21 cellular contexts compared by ENCODE assay signal in genomic region chr15:90761629-90762028, GRCh38. TPM values are rescaled to one million over a fixed set of nuclear protein-coding genes. Genes with fewer than 3 reads are reported as not detected.
DNase-seq lines count a peak whose midpoint lies in the region; ATAC-seq, FAIRE-seq and TF ChIP-seq lines count a peak whose summit lies in the region.
"Had no signal": no experiment of that assay in that cellular context is flagged by ENCODE, and none has a peak within 500 bp of the region (broad histone marks: within the 10 kb centered on the region; RNA-seq: fewer than 3 reads in every experiment).

No MANE protein-coding gene starts in this region.

- no peak overlapping the region for H2BK20ac ChIP-seq in H1 (ENCODE audit: low read length)

- WGBS in H1 (ENCODE audit: extremely low coverage in 1 of 2, insufficient coverage in 1 of 2, insufficient read length in 1 of 2, insufficient replicate concordance in 2 of 2, low coverage in 1 of 2, low lambda C conversion rate in 2 of 2, missing lambda C conversion rate in 1 of 2), 2 experiments, result 57% methylated on average over 3 of the region's 3 CpGs; no CpG with 5 or more reads in 1 of the 2 experiments
- WGBS in tibial nerve, 2 donors, result 58 to 68% methylated on average over 3 of the region's 3 CpGs

- H3K36me3 ChIP-seq in H1 (ENCODE audit: control insufficient read depth in 2 of 4, insufficient read depth in 4 of 4, low read length in 3 of 4) (peaks cover 9 to 53% (median 20%) of the 10 kb centered on the region in 4 experiments), left lung (no peaks in the 10 kb centered on the region), tibial nerve (no peaks in the 10 kb centered on the region)
- H3K36me3 ChIP-seq: vagina had no signal

- no peak overlapping the region for H4K91ac ChIP-seq in H1 (replicated peaks; ENCODE audit: insufficient read length, low read length)

- H3K18ac ChIP-seq in H1 (ENCODE audit: extremely low read depth, low read length), result no peak overlapping the region

- H3K4me3 ChIP-seq in H1 (ENCODE audit: extremely low read depth in 1 of 4, insufficient read depth in 2 of 4, low read depth in 3 of 4, low read length in 4 of 4), result peak overlapping the region in 1 of 4 experiments; percentile 19; a peak in 1 of 8 replicates
- no peak overlapping the region for H3K4me3 ChIP-seq in left lung
- H3K4me3 ChIP-seq in tibial nerve, result no peak overlapping the region
- H3K4me3 ChIP-seq: neural progenitor cell, spleen, vagina had no signal

- no peak overlapping the region for H2BK120ac ChIP-seq in H1 (replicated peaks; ENCODE audit: low read depth, low read length)

- no peaks in the 10 kb centered on the region for H3K23me2 ChIP-seq in H1 (ENCODE audit: low read depth, low read length)

- FAIRE-seq in H1 (lab: Jason Lieb, UNC), result no peak

- POLR2A ChIA-PET in H1 (lab: Charles Lee; ENCODE audit: partially characterized antibody), result interaction anchor here (1.0 kb wide), 1 partner anchor 11 kb away, joined by 3 read pairs; no protein-coding TSS in a partner anchor

- H2AFZ ChIP-seq in H1 (ENCODE audit: low read length), result no peak overlapping the region
- H2AFZ ChIP-seq: neural progenitor cell had no signal

- no peak overlapping the region for H2BK12ac ChIP-seq in H1 (ENCODE audit: low read depth, low read length)

- CTCF ChIA-PET in H1 (lab: Charles Lee; ENCODE audit: partially characterized antibody), result interaction anchor here (1.0 to 3.2 kb wide), 3 partner anchors 24 to 124 kb away, joined by 3 to 20 read pairs (median 5); no protein-coding TSS in a partner anchor

- TF ChIP-seq CTCF in H1 (IDR thresholded peaks at IDR 0.05; ENCODE audit: control extremely low read depth in 1 of 3, insufficient read depth in 1 of 3, low read depth in 1 of 3, low read length in 3 of 3), result no peak
- no peak for TF ChIP-seq CTCF in left lung (IDR thresholded peaks at IDR 0.05)
- no peak for TF ChIP-seq CTCF in tibial nerve (IDR thresholded peaks at IDR 0.05)
- TF ChIP-seq CTCF in type B pancreatic cell (conservative IDR thresholded peaks at IDR 0.05), result no peak

- TF ChIP-seq EP300 in H1 (IDR thresholded peaks at IDR 0.05; ENCODE audit: borderline replicate concordance in 1 of 2, low read depth in 2 of 2, low read length in 2 of 2), result no peak
- no peak for TF ChIP-seq EP300 in tibial nerve (IDR thresholded peaks at IDR 0.05)

- no peaks in the 10 kb centered on the region for H3K9me3 Mint-ChIP-seq in activated T-cell treated with anti-CD3 and anti-CD28 coated beads, Interleukin-2, amount 50 U/mL, for 72 hours
- H3K9me3 Mint-ChIP-seq in type B pancreatic cell, result no peaks in the 10 kb centered on the region
- H3K9me3 Mint-ChIP-seq: neural progenitor cell had no signal

- peak overlapping the region; percentile 20 for H3K27ac Mint-ChIP-seq in activated T-cell treated with anti-CD3 and anti-CD28 coated beads, Interleukin-2, amount 50 U/mL, for 72 hours
- no peak overlapping the region for H3K27ac Mint-ChIP-seq in type B pancreatic cell
- H3K27ac Mint-ChIP-seq: B cell, neural progenitor cell had no signal

- H3K9me3 ChIP-seq in H1 (ENCODE audit: insufficient read depth in 2 of 2, low read depth in 1 of 2, low read length in 1 of 2) (no peaks in the 10 kb centered on the region), left lung (no peaks in the 10 kb centered on the region), tibial nerve (no peaks in the 10 kb centered on the region)
- H3K9me3 ChIP-seq: spleen, vagina had no signal

- H3K79me2 ChIP-seq in H1 (ENCODE audit: control insufficient read depth in 1 of 2, insufficient read depth in 2 of 2, low read length in 2 of 2), result no peaks in the 10 kb centered on the region

- no peak overlapping the region for H3K9ac ChIP-seq in H1 (replicated peaks in 1 of 4; ENCODE audit: extremely low read depth in 1 of 4, low read depth in 3 of 4, low read length in 3 of 4)
- H3K9ac ChIP-seq: neural progenitor cell had no signal

- peaks cover 11 to 45% of the 10 kb centered on the region in 2 donors for H3K36me3 Mint-ChIP-seq in activated T-cell treated with anti-CD3 and anti-CD28 coated beads, Interleukin-2, amount 50 U/mL, for 72 hours (ENCODE audit: insufficient read depth in 2 of 2)
- H3K36me3 Mint-ChIP-seq in type B pancreatic cell, result peaks cover 9% of the 10 kb centered on the region

- ATAC-seq in activated T-cell treated with anti-CD3 and anti-CD28 coated beads, Interleukin-2, amount 50 U/mL, for 72 hours (replicated peaks in 1 of 2), result no peak
- ATAC-seq in left lung (peak; percentile 26), GM21723 (IDR thresholded peaks at IDR 0.05; ENCODE audit: unreplicated experiment) (no peak), HG02885 (IDR thresholded peaks at IDR 0.05; ENCODE audit: poor library complexity, unreplicated experiment) (no peak)
- ATAC-seq: left colon had no signal

- no peak overlapping the region for H3K14ac ChIP-seq in H1 (ENCODE audit: insufficient read length)

- no peak for TF ChIP-seq RAD21 in H1 (IDR thresholded peaks at IDR 0.05 in 1 of 2, conservative IDR thresholded peaks at IDR 0.05 in 1 of 2; ENCODE audit: low read depth in 2 of 2, low read length in 2 of 2)

- H3K27me3 Mint-ChIP-seq in activated T-cell treated with anti-CD3 and anti-CD28 coated beads, Interleukin-2, amount 50 U/mL, for 72 hours (ENCODE audit: low read depth), result no peaks in the 10 kb centered on the region
- H3K27me3 Mint-ChIP-seq in type B pancreatic cell, result no peaks in the 10 kb centered on the region
- H3K27me3 Mint-ChIP-seq: B cell had no signal

- no peak overlapping the region for H3K4me3 Mint-ChIP-seq in activated T-cell treated with anti-CD3 and anti-CD28 coated beads, Interleukin-2, amount 50 U/mL, for 72 hours
- H3K4me3 Mint-ChIP-seq in type B pancreatic cell, result no peak overlapping the region
- H3K4me3 Mint-ChIP-seq: B cell, neural progenitor cell had no signal

- H4K5ac ChIP-seq in H1 (ENCODE audit: insufficient read length, low read depth, low read length), result no peak overlapping the region

- H3K79me1 ChIP-seq in H1 (ENCODE audit: low read depth, low read length), result no peaks in the 10 kb centered on the region

- no peak overlapping the region for H3K4ac ChIP-seq in H1 (replicated peaks; ENCODE audit: insufficient read length, low read depth, low read length)

- H2AK5ac ChIP-seq in H1 (ENCODE audit: low read depth, low read length), result no peak overlapping the region

- no peaks in the 10 kb centered on the region for H3K27me3 ChIP-seq in H1 (replicated peaks in 1 of 4; ENCODE audit: control insufficient read depth in 3 of 4, extremely low read depth in 1 of 4, insufficient read depth in 3 of 4, low read length in 3 of 4)
- no peaks in the 10 kb centered on the region for H3K27me3 ChIP-seq in left lung
- H3K27me3 ChIP-seq in tibial nerve, result no peaks in the 10 kb centered on the region
- H3K27me3 ChIP-seq: neural progenitor cell, spleen, vagina had no signal

- intact Hi-C loops in left lung (cut with DNase I), result no loop called here

- no peak overlapping the region for H2BK15ac ChIP-seq in H1 (ENCODE audit: low read length)

- H3K4me1 Mint-ChIP-seq in activated T-cell treated with anti-CD3 and anti-CD28 coated beads, Interleukin-2, amount 50 U/mL, for 72 hours (ENCODE audit: low read depth), result no peaks in the 10 kb centered on the region
- peaks cover 4% of the 10 kb centered on the region for H3K4me1 Mint-ChIP-seq in type B pancreatic cell (ENCODE audit: unreplicated experiment)
- H3K4me1 Mint-ChIP-seq: neural progenitor cell had no signal

- no peak overlapping the region; a peak in 1 of 4 replicates for H3K4me2 ChIP-seq in H1 (ENCODE audit: insufficient read depth in 1 of 2, low read depth in 2 of 2, low read length in 2 of 2)
- H3K4me2 ChIP-seq: neural progenitor cell had no signal

- H3K27ac ChIP-seq in H1 (ENCODE audit: low read depth, low read length), result no peak overlapping the region
- peak overlapping the region in 1 of 2 donors; percentile 81 for H3K27ac ChIP-seq in left lung
- peak overlapping the region in 3 of 4 donors; percentile 44 to 83 (median 78) for H3K27ac ChIP-seq in tibial nerve
- H3K27ac ChIP-seq: epithelial cell of prostate, neural progenitor cell, vagina had no signal

- H4K20me1 ChIP-seq in H1 (replicated peaks in 1 of 2; ENCODE audit: control insufficient read depth in 1 of 2, insufficient read depth in 2 of 2, low read length in 2 of 2), result no peaks in the 10 kb centered on the region

- H3K56ac ChIP-seq in H1 (replicated peaks; ENCODE audit: insufficient read length, low read depth, low read length), result no peak overlapping the region

- no peak overlapping the region for H3K23ac ChIP-seq in H1 (ENCODE audit: insufficient read length)

- DNase-seq in activated T-cell treated with anti-CD3 and anti-CD28 coated beads, Interleukin-2, amount 50 U/mL, for 72 hours, result no peak
- DNase-seq in activated T-cell treated with anti-CD3 and anti-CD28 coated beads, Interleukin-2, amount 50 U/mL, for 1 hour, result no peak
- DNase-seq in H1 (ENCODE audit: low read depth in 1 of 2, low spot score in 2 of 2) (no peak), left lung (no peak), tibial nerve (ENCODE audit: low spot score in 2 of 2) (no peak), type B pancreatic cell (ENCODE audit: extremely low spot score, unreplicated experiment) (no peak)
- DNase-seq: activated CD4-positive, alpha-beta T cell treated with anti-CD3 and anti-CD28 coated beads for 4 hours; COR-L47; dermis blood vessel endothelial cell; DMS79 treated with DMSO at 0.1 percent for 48 hours; NCI-H1417; NCI-H524 treated with DMSO at 0.1 percent for 48 hours; SHP77 had no signal

- TF ChIP-seq POLR2A in H1 (IDR thresholded peaks at IDR 0.05; ENCODE audit: control extremely low read depth in 1 of 2, low read depth in 2 of 2, low read length in 2 of 2) (no peak), tibial nerve (IDR thresholded peaks at IDR 0.05) (no peak)

- no peak overlapping the region for H2BK5ac ChIP-seq in H1 (ENCODE audit: low read depth, low read length)

- H3K4me1 ChIP-seq in H1 (replicated peaks in 1 of 4; ENCODE audit: control insufficient read depth in 3 of 4, insufficient read depth in 4 of 4, low read length in 3 of 4) (peaks cover 0 to 4% (median 4%) of the 10 kb centered on the region in 4 experiments; a peak in 3 of 7 replicates), left lung (peaks cover 0 to 43% of the 10 kb centered on the region in 2 donors), tibial nerve (peaks cover 0 to 36% (median 6%) of the 10 kb centered on the region in 4 donors)

- H4K8ac ChIP-seq in H1 (ENCODE audit: extremely low read depth, insufficient read depth, low read length), result no peak overlapping the region

RNA-seq across cellular contexts. Expression of gene BLM, which starts 44.5 kb away (rescaled TPM):
- 100 to 1,000 TPM in 1 of 2 donors, 10 to 100 TPM in 1; 90.9 to 101 TPM for total RNA-seq in activated T-cell treated with anti-CD3 and anti-CD28 coated beads, Interleukin-2, amount 50 U/mL, for 72 hours
- total RNA-seq in H1 (2021; fragmentation: NEBNext Ultra II Directional; extraction: Animal tissue kit (Norgen Biotek cat#: 25700)), result 45.6 and 46.7 TPM in 2 replicates
- polyA plus RNA-seq in H1 (2011; rRNA removed), result 10.4 and 15.2 TPM in 2 replicates
- 14.1 TPM for polyA plus RNA-seq in H1 (2011; cell fraction: cytosol; rRNA removed)
- polyA plus RNA-seq in H1 (2011; cell fraction: nucleus; rRNA removed), result 19.8 TPM
- 27.3 to 33.8 TPM (median 33.5 TPM) in 4 replicates for polyA plus RNA-seq in H1 (2012, experiment 1 of 2)
- 2.9 TPM for polyA plus RNA-seq in H1 (2012, experiment 2 of 2)
- polyA plus RNA-seq in H1 (2013, experiment 1 of 2), result 36.0 TPM
- 36.9 TPM for polyA plus RNA-seq in H1 (2013, experiment 2 of 2)
- 71.7 and 86.9 TPM in 2 replicates for polyA minus RNA-seq in H1 (2011; rRNA and poly(A)+ RNA removed)
- polyA minus RNA-seq in H1 (2011; cell fraction: cytosol; rRNA and poly(A)+ RNA removed), result 12.9 TPM
- polyA minus RNA-seq in H1 (2011; cell fraction: nucleus; rRNA and poly(A)+ RNA removed), result 52.7 TPM
- 1 to 10 TPM; 3.7 to 4.4 TPM for total RNA-seq in left lung
- total RNA-seq in tibial nerve, result 1 to 10 TPM in 2 of 4 donors, under 1 TPM in 2; 0.66 to 9.6 (median 1.0) TPM
- 8.5 and 21.5 TPM in 2 replicates for total RNA-seq in type B pancreatic cell (ENCODE audit: low replicate concordance)
